Comparison of ENCODE assay signal across 8 cellular contexts in the genomic region with DNA sequence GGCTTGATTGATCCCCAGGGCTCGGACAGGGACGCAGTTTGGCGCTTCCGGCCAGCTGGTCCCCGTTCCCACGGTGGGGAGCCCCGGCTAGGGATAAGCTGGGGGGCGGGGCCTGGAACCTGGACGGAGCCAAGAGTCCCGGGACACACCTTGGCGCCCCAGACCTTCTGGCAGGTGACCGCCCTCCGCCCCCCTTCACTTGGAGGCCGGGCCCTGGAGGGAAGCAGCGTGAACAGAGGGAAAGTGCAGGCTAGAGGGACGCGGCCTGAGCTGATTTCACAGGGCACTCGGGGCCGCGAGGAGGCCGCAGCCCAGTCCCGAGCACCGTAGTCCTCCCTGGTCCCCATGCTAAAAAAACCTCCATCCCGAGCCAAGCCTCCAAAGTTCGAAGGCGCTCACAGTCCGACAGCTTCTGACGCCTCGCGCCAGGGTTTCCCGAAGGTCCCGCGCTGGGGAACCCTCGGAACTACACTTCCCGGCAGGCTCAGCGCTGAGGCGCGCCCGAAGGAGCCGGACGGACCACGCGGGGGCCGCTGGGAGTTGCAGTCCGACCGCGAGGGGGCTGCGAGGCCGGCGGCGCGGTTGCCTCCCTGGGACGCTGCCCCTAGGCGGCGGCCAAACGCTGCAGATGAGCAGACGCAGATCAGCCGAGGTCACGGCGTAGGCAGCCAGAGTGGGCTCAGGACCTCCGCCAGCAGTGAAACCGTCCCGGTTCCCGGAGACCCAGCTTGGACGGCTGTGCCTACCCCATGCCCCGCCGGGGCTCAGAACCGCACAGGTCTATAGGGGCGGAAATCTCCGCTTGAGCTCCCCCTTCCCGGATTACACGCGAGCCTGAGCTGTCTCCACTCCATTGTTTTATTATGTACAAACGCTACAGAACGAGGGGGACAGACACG. TPM values are rescaled to one million over a fixed set of nuclear protein-coding genes. Genes with fewer than 3 reads are reported as not detected.
DNase-seq lines count a peak whose midpoint lies in the region; ATAC-seq and TF ChIP-seq lines count a peak whose summit lies in the region.

A gene with protein sequence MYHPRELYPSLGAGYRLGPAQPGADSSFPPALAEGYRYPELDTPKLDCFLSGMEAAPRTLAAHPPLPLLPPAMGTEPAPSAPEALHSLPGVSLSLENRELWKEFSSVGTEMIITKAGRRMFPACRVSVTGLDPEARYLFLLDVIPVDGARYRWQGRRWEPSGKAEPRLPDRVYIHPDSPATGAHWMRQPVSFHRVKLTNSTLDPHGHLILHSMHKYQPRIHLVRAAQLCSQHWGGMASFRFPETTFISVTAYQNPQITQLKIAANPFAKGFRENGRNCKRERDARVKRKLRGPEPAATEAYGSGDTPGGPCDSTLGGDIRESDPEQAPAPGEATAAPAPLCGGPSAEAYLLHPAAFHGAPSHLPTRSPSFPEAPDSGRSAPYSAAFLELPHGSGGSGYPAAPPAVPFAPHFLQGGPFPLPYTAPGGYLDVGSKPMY (minus strand): TSS at position 451 of the 899 bp plus-strand sequence. CDS start 731 bp downstream, outside the sequence.

- peaks cover 3% of the 10 kb centered on the region; the same call in 1 of the 2 replicates for H3K79me2 ChIP-seq in Karpas-422 (ENCODE audit: low read length)
- no peaks in the 10 kb centered on the region for H3K79me2 ChIP-seq in fibroblast of lung (ENCODE audit: control insufficient read depth, insufficient read depth, low read length)

- no peaks in the 10 kb centered on the region for H3K36me3 Mint-ChIP-seq in natural killer cell

- peak within 1 kb of the TSS; percentile 78 for H3K4me3 ChIP-seq in Karpas-422 (ENCODE audit: low read length)
- H3K4me3 ChIP-seq in Peyer's patch = peak within 1 kb of the TSS; percentile 41 to 64 (median 56)
- peak within 1 kb of the TSS; percentile 45 to 56 (median 50) for H3K4me3 ChIP-seq in fibroblast of lung (replicated peaks in 1 of 4; ENCODE audit: control extremely low read depth in 1 of 4, insufficient read depth in 1 of 4, low read depth in 3 of 4, low read length in 4 of 4)

- H3K9me3 ChIP-seq in Karpas-422 (ENCODE audit: low read length) = peaks cover under 1% of the 10 kb centered on the region; the same call in 1 of the 2 replicates
- H3K9me3 ChIP-seq in Peyer's patch = peaks cover 0 to 5% (median under 1%) of the 10 kb centered on the region in 4 donors
- no peaks in the 10 kb centered on the region for H3K9me3 ChIP-seq in fibroblast of lung (ENCODE audit: control insufficient read depth, insufficient read depth, low read depth, low read length)

- no peaks in the 10 kb centered on the region for H3K9me2 ChIP-seq in Karpas-422 (replicated peaks; ENCODE audit: insufficient read depth, low read length)

- H3K4me2 ChIP-seq in Karpas-422 (ENCODE audit: low read depth, low read length, poor library complexity, severe bottlenecking) (peak within 1 kb of the TSS; percentile 91), fibroblast of lung (ENCODE audit: extremely low read depth, insufficient read depth, low read length) (peak within 1 kb of the TSS; percentile 73)

- H3K4me3 Mint-ChIP-seq in natural killer cell = peak within 1 kb of the TSS; percentile 88

- H3K4me1 Mint-ChIP-seq in natural killer cell = peaks cover 28 to 44% of the 10 kb centered on the region in 2 donors

- H3K9ac ChIP-seq in Karpas-422 (ENCODE audit: low read length) (peak within 1 kb of the TSS; percentile 85), fibroblast of lung (ENCODE audit: insufficient read depth, low read length) (peak within 1 kb of the TSS; percentile 29)

- H4K20me1 ChIP-seq in Karpas-422 (ENCODE audit: insufficient read depth, low read depth, low read length) (no peaks in the 10 kb centered on the region), fibroblast of lung (ENCODE audit: control insufficient read depth, extremely low read depth, insufficient read depth, low read length) (no peaks in the 10 kb centered on the region)

- H3K27ac ChIP-seq in Karpas-422 (ENCODE audit: low read length) = peak within 1 kb of the TSS; percentile 82
- H3K27ac ChIP-seq in Peyer's patch = peak within 1 kb of the TSS; percentile 79 to 91 (median 84)
- peak within 1 kb of the TSS; percentile 67 for H3K27ac ChIP-seq in fibroblast of lung (ENCODE audit: insufficient read depth, low read length)

- TF ChIP-seq CTCF in Peyer's patch (IDR thresholded peaks at IDR 0.05) = peak; percentile 74 to 99 (median 96)
- peak; percentile 57 to 61 for TF ChIP-seq CTCF in fibroblast of lung (conservative IDR thresholded peaks at IDR 0.05 in 1 of 2, IDR thresholded peaks at IDR 0.05 in 1 of 2; ENCODE audit: low read depth in 1 of 2, low read length in 2 of 2)
- peak; percentile 78 for TF ChIP-seq CTCF in natural killer cell (IDR thresholded peaks at IDR 0.05)

- H3K27me3 Mint-ChIP-seq in natural killer cell (ENCODE audit: low read depth in 2 of 2) = no peaks in the 10 kb centered on the region

- peak; percentile 90 for DNase-seq in EH (ENCODE audit: low read depth)
- peak; percentile 98 for DNase-seq in Karpas-422
- DNase-seq in Peyer's patch = peak; percentile 93 to 97 (median 96)
- peak; percentile 82 to 91 for DNase-seq in activated T-helper 1 cell treated with anti-CD3 and anti-CD28 coated beads, Interleukin-2, amount 50 U/mL, for 16 hours (ENCODE audit: low read depth in 1 of 2, low spot score in 1 of 2)
- peak; percentile 82 to 84 for DNase-seq in fibroblast of lung (ENCODE audit: low read depth in 2 of 2)
- DNase-seq in natural killer cell = peak; percentile 93
- peak; percentile 85 to 93 (median 90) for DNase-seq in stimulated activated naive CD4-positive, alpha-beta T cell (lab: John Stamatoyannopoulos, UW)

- H3K9me3 Mint-ChIP-seq in natural killer cell = no peaks in the 10 kb centered on the region

- H3K4me1 ChIP-seq in Karpas-422 (ENCODE audit: low read length) (peaks cover 45% of the 10 kb centered on the region), Peyer's patch (peaks cover 3 to 42% (median 32%) of the 10 kb centered on the region in 4 donors), fibroblast of lung (ENCODE audit: control insufficient read depth, extremely low read depth, insufficient read depth, low read length) (peaks cover 20% of the 10 kb centered on the region)

- H3K27ac Mint-ChIP-seq in natural killer cell = peak within 1 kb of the TSS; percentile 91 to 93

- intact Hi-C loops in natural killer cell (cut with micrococcal nuclease) = loop anchor here (1.0 kb wide), 2 partner anchors 27 to 537 kb away; no protein-coding TSS in a partner anchor

- ATAC-seq in GM21825 (IDR thresholded peaks at IDR 0.05; ENCODE audit: unreplicated experiment) (peak; percentile 53), natural killer cell (peak; percentile 85 to 93 (median 86))

- H2AFZ ChIP-seq in Karpas-422 (ENCODE audit: low read length) (peak within 1 kb of the TSS; percentile 84), fibroblast of lung (ENCODE audit: low read length) (peak within 1 kb of the TSS; percentile 92)

- TF ChIP-seq POLR2A in Peyer's patch (IDR thresholded peaks at IDR 0.05) = peak; percentile 28 to 37

- no peaks in the 10 kb centered on the region for H3K27me3 ChIP-seq in Karpas-422 (ENCODE audit: low read length)
- H3K27me3 ChIP-seq in Peyer's patch = no peaks in the 10 kb centered on the region
- H3K27me3 ChIP-seq in fibroblast of lung (ENCODE audit: control insufficient read depth, insufficient read depth, low read length) = no peaks in the 10 kb centered on the region

- H3K36me3 ChIP-seq in Karpas-422 (ENCODE audit: insufficient read depth, low read length) = no peaks in the 10 kb centered on the region
- H3K36me3 ChIP-seq in Peyer's patch = peaks cover 0 to 11% (median 0%) of the 10 kb centered on the region in 3 donors
- H3K36me3 ChIP-seq in fibroblast of lung (ENCODE audit: control insufficient read depth, insufficient read depth, low read length) = no peaks in the 10 kb centered on the region

RNA-seq across cellular contexts. Expression of the gene that starts here (rescaled TPM):
- total RNA-seq in Karpas-422 (2014; rRNA removed; shearing (Covaris generic); ENCODE audit: low replicate concordance) = 1.8 and 2.1 TPM in 2 replicates
- 1 to 10 TPM in 3 of 4 donors, under 1 TPM in 1; 0.53 to 3.4 (median 2.2) TPM for total RNA-seq in Peyer's patch
- 0.26 and 0.33 TPM in 2 replicates for total RNA-seq in fibroblast of lung
- polyA plus RNA-seq in fibroblast of lung = not detected in 2 replicates
- polyA plus RNA-seq in fibroblast of lung (2012) = 0.06 and 0.12 TPM in 2 replicates
- polyA minus RNA-seq in fibroblast of lung (ENCODE audit: low replicate concordance) = not detected in 2 replicates
- 1 to 10 TPM in 1 of 3 donors, under 1 TPM in 2; 0.91 to 1.1 (median 0.98) TPM for total RNA-seq in natural killer cell

Comparison
In these comparisons a context has a peak if more than half of its experiments do, and no peak if none do; other contexts are left out.
1. Peak in every context shown above with its lines: DNase-seq, ATAC-seq, H3K4me3 ChIP-seq and H3K27ac ChIP-seq.
2. Peak in DNase-seq, H3K4me3 ChIP-seq, H3K27ac ChIP-seq, H3K9ac ChIP-seq and H3K4me2 ChIP-seq in fibroblast of lung; RNA of the gene not detected or under 1 TPM.